Comparison of ENCODE assay signal across 19 cellular contexts in genomic region chr3:27425896-27426565, GRCh38. TPM values are rescaled to one million over a fixed set of nuclear protein-coding genes. Genes with fewer than 3 reads are reported as not detected.
DNase-seq lines count a peak whose midpoint lies in the region; ATAC-seq, FAIRE-seq and TF ChIP-seq lines count a peak whose summit lies in the region.
"Had no signal": no experiment of that assay in that cellular context is flagged by ENCODE, and none has a peak within 500 bp of the region (broad histone marks: within the 10 kb centered on the region; RNA-seq: fewer than 3 reads in every experiment).

No MANE protein-coding gene starts in this region.

- H3K9me3 Mint-ChIP-seq in activated T-cell treated with anti-CD3 and anti-CD28 coated beads, Interleukin-2, amount 50 U/mL, for 24 hours: no peaks in the 10 kb centered on the region
- no peaks in the 10 kb centered on the region for H3K9me3 Mint-ChIP-seq in WTC11
- no peaks in the 10 kb centered on the region for H3K9me3 Mint-ChIP-seq in stimulated activated memory B cell treated with anti-CD40 and anti-IgM and Interleukin-4, amounts not matched to agents 10 μg/mL and 1 μg/mL and 100 μg/mL, for 72 hours
- H3K9me3 Mint-ChIP-seq: CD4-positive, alpha-beta memory T cell had no signal

- peaks cover 74% of the 10 kb centered on the region for H3K36me3 Mint-ChIP-seq in activated T-cell treated with anti-CD3 and anti-CD28 coated beads, Interleukin-2, amount 50 U/mL, for 24 hours (ENCODE audit: low read depth)
- H3K36me3 Mint-ChIP-seq in WTC11: peaks cover 40% of the 10 kb centered on the region
- peaks cover 19% of the 10 kb centered on the region for H3K36me3 Mint-ChIP-seq in stimulated activated memory B cell treated with anti-CD40 and anti-IgM and Interleukin-4, amounts not matched to agents 10 μg/mL and 1 μg/mL and 100 μg/mL, for 72 hours

- intact Hi-C loops in HepG2 (cut with micrococcal nuclease; ENCODE audit: unreplicated experiment): no loop called here

- peaks cover 12% of the 10 kb centered on the region for H3K4me1 Mint-ChIP-seq in activated T-cell treated with anti-CD3 and anti-CD28 coated beads, Interleukin-2, amount 50 U/mL, for 24 hours (ENCODE audit: low read depth)
- H3K4me1 Mint-ChIP-seq in WTC11: no peaks in the 10 kb centered on the region
- no peaks in the 10 kb centered on the region for H3K4me1 Mint-ChIP-seq in stimulated activated memory B cell treated with anti-CD40 and anti-IgM and Interleukin-4, amounts not matched to agents 10 μg/mL and 1 μg/mL and 100 μg/mL, for 72 hours

- in situ Hi-C loops in HepG2 (cut with HindIII; ENCODE audit: extremely low pct_ligation_motif_present, low pct_unique_long_range_greater_than_20kb): no loop called here

- H3K27ac Mint-ChIP-seq in activated T-cell treated with anti-CD3 and anti-CD28 coated beads, Interleukin-2, amount 50 U/mL, for 24 hours: peak overlapping the region; percentile 11
- H3K27ac Mint-ChIP-seq in WTC11: peak overlapping the region; percentile 14; the same call in 1 of the 2 replicates
- H3K27ac Mint-ChIP-seq in stimulated activated memory B cell treated with anti-CD40 and anti-IgM and Interleukin-4, amounts not matched to agents 10 μg/mL and 1 μg/mL and 100 μg/mL, for 72 hours: no peak overlapping the region

- no peak for TF ChIP-seq EP300 in HepG2 (IDR thresholded peaks at IDR 0.05; ENCODE audit: low read depth in 2 of 2, low read length in 2 of 2)
- no peak for TF ChIP-seq EP300 in HepG2 (CRISPR knock-in tag; IDR thresholded peaks at IDR 0.05; ENCODE audit: borderline replicate concordance)

- H3K4me3 ChIP-seq in HepG2 (replicated peaks in 1 of 3; ENCODE audit: insufficient read depth in 1 of 3, low read depth in 2 of 3, low read length in 3 of 3) (no peak overlapping the region), subcutaneous abdominal adipose tissue (ENCODE audit: low read depth in 1 of 5, low read length in 5 of 5) (no peak overlapping the region), SJCRH30 (no peak overlapping the region)
- H3K4me3 ChIP-seq: BLaER1, SJSA1 had no signal

- H3K27me3 ChIP-seq in HepG2 (ENCODE audit: control insufficient read depth in 1 of 2, insufficient read depth in 2 of 2, low read length in 2 of 2) (no peaks in the 10 kb centered on the region), subcutaneous abdominal adipose tissue (ENCODE audit: control insufficient read depth in 5 of 5, insufficient read depth in 4 of 5, low read length in 5 of 5) (no peaks in the 10 kb centered on the region), SJCRH30 (no peaks in the 10 kb centered on the region)
- H3K27me3 ChIP-seq: BLaER1, SJSA1 had no signal

- FAIRE-seq in HepG2 (lab: Jason Lieb, UNC): no peak
- FAIRE-seq: GM12892, GM18507 had no signal

- no peak overlapping the region for H3K4me3 Mint-ChIP-seq in activated T-cell treated with anti-CD3 and anti-CD28 coated beads, Interleukin-2, amount 50 U/mL, for 24 hours
- H3K4me3 Mint-ChIP-seq in WTC11: no peak overlapping the region
- no peak overlapping the region for H3K4me3 Mint-ChIP-seq in stimulated activated memory B cell treated with anti-CD40 and anti-IgM and Interleukin-4, amounts not matched to agents 10 μg/mL and 1 μg/mL and 100 μg/mL, for 72 hours
- H3K4me3 Mint-ChIP-seq: CD4-positive, alpha-beta memory T cell had no signal

- TF ChIP-seq CTCF in WTC11 (IDR thresholded peaks at IDR 0.05): no peak
- TF ChIP-seq CTCF in HepG2 (CRISPR knock-in tag; IDR thresholded peaks at IDR 0.05): no peak

- no peak for DNase-seq in activated T-cell treated with anti-CD3 and anti-CD28 coated beads, Interleukin-2, amount 50 U/mL, for 24 hours
- no peak for DNase-seq in activated T-cell treated with anti-CD3 and anti-CD28 coated beads for 4 hours
- no peak for DNase-seq in WTC11 (ENCODE audit: low spot score)
- no peak for DNase-seq in HepG2 (ENCODE audit: low spot score)
- DNase-seq in SJCRH30: no peak
- DNase-seq in middle frontal gyrus (ENCODE audit: extremely low spot score, low spot score): no peak
- DNase-seq: CD4-positive, alpha-beta memory T cell; DMS53; EL; NCI-H1436; NCI-H1930; NCI-H226; NCI-H524 had no signal

- H3K79me2 ChIP-seq in HepG2 (ENCODE audit: insufficient read depth, low read length): no peaks in the 10 kb centered on the region

- no peak for TF ChIP-seq POLR2A in HepG2 (IDR thresholded peaks at IDR 0.05; ENCODE audit: insufficient read depth in 1 of 2, low read depth in 2 of 2, low read length in 2 of 2)

- peaks cover 6 to 30% of the 10 kb centered on the region in 2 experiments for H3K36me3 ChIP-seq in HepG2 (replicated peaks in 1 of 2; ENCODE audit: control insufficient read depth in 1 of 2, insufficient read depth in 2 of 2, low read length in 2 of 2)
- H3K36me3 ChIP-seq in subcutaneous abdominal adipose tissue (ENCODE audit: control insufficient read depth in 5 of 5, insufficient read depth in 5 of 5, low read length in 5 of 5): peaks cover 1 to 14% (median 4%) of the 10 kb centered on the region in 5 donors
- peaks cover 61% of the 10 kb centered on the region for H3K36me3 ChIP-seq in SJCRH30

- TF ChIP-seq RAD21 in HepG2 (CRISPR knock-in tag; IDR thresholded peaks at IDR 0.05): no peak

- H3K4me1 ChIP-seq in HepG2 (ENCODE audit: insufficient read depth, low read length) (no peaks in the 10 kb centered on the region), subcutaneous abdominal adipose tissue (ENCODE audit: control insufficient read depth in 5 of 5, insufficient read depth in 5 of 5, low read length in 5 of 5) (peaks cover 0 to 8% (median 6%) of the 10 kb centered on the region in 5 donors), SJCRH30 (no peaks in the 10 kb centered on the region; the same call in 1 of the 2 replicates)
- H3K4me1 ChIP-seq: BLaER1 had no signal

- no peak overlapping the region for H2AFZ ChIP-seq in HepG2 (ENCODE audit: low read length)

- no peaks in the 10 kb centered on the region for H3K27me3 Mint-ChIP-seq in activated T-cell treated with anti-CD3 and anti-CD28 coated beads, Interleukin-2, amount 50 U/mL, for 24 hours
- H3K27me3 Mint-ChIP-seq in WTC11 (ENCODE audit: low read depth): no peaks in the 10 kb centered on the region
- H3K27me3 Mint-ChIP-seq in stimulated activated memory B cell treated with anti-CD40 and anti-IgM and Interleukin-4, amounts not matched to agents 10 μg/mL and 1 μg/mL and 100 μg/mL, for 72 hours: no peaks in the 10 kb centered on the region
- H3K27me3 Mint-ChIP-seq: CD4-positive, alpha-beta memory T cell had no signal

- TSS peak; percentile 16 for BruUV-seq in HepG2 (replicated peaks; lab: Mats Ljungman, UMichigan)

- H3K9ac ChIP-seq in HepG2 (ENCODE audit: insufficient read depth, low read depth, low read length) (no peak overlapping the region), subcutaneous abdominal adipose tissue (ENCODE audit: low read length in 5 of 5) (peak overlapping the region in 1 of 5 donors; percentile 27)
- H3K9ac ChIP-seq: BLaER1 had no signal

- H3K27ac ChIP-seq in HepG2 (ENCODE audit: extremely low read length, insufficient read depth, low read length) (no peak overlapping the region), subcutaneous abdominal adipose tissue (ENCODE audit: low read depth, low read length) (peak overlapping the region; percentile 91), SJCRH30 (no peak overlapping the region)
- H3K27ac ChIP-seq: BLaER1, SJSA1 had no signal

- WGBS in HepG2 (ENCODE audit: low lambda C conversion rate): 96% methylated on average over 8 of the region's 8 CpGs

- H3K9me3 ChIP-seq in HepG2 (ENCODE audit: low read length) (no peaks in the 10 kb centered on the region), subcutaneous abdominal adipose tissue (ENCODE audit: control insufficient read depth in 5 of 5, low read length in 5 of 5) (no peaks in the 10 kb centered on the region), SJCRH30 (replicated peaks) (no peaks in the 10 kb centered on the region)
- H3K9me3 ChIP-seq: BLaER1, SJSA1 had no signal

- H4K20me1 ChIP-seq in HepG2 (ENCODE audit: insufficient read depth, low read length): no peaks in the 10 kb centered on the region
- H4K20me1 ChIP-seq: BLaER1 had no signal

- POLR2A ChIA-PET in WTC11 (lab: Charles Lee): no interaction called here
- POLR2A ChIA-PET in HepG2 (lab: Yijun Ruan, JAX): no interaction called here

- CTCF ChIA-PET in WTC11 (lab: Charles Lee) (interaction anchor here (0.7 kb wide), 1 partner anchor 11 kb away, joined by 5 read pairs; no protein-coding TSS in a partner anchor), HepG2 (lab: Yijun Ruan, JAX; ENCODE audit: low intra/inter-chr PET ratio, low total read pairs) (no interaction called here)

- ATAC-seq in WTC11: no peak
- ATAC-seq in HepG2: no peak
- no peak for ATAC-seq in stimulated activated memory B cell treated with anti-CD40 and anti-IgM and Interleukin-4, amounts not matched to agents 10 μg/mL and 1 μg/mL and 100 μg/mL, for 72 hours

- H3K4me2 ChIP-seq in HepG2 (ENCODE audit: low read depth, low read length): no peak overlapping the region
- H3K4me2 ChIP-seq: BLaER1 had no signal

RNA-seq across cellular contexts. Expression of gene NEK10, which starts 56.8 kb away (rescaled TPM):
- 0.37 to 1.4 TPM (median 0.73 TPM) in 3 replicates for total RNA-seq in WTC11 (2021)
- total RNA-seq in HepG2 (2016; rRNA removed; fragmentation: Illumina TruSeq; extraction: Trizol): 14.2 and 15.0 TPM in 2 replicates
- total RNA-seq in HepG2 (2016; cell fraction: cytosol; rRNA removed; fragmentation: Illumina TruSeq; extraction: Trizol; ENCODE audit: low read depth): 10.7 and 11.1 TPM in 2 replicates
- 13.1 and 15.6 TPM in 2 replicates for total RNA-seq in HepG2 (2016; cell fraction: insoluble cytoplasmic fraction; rRNA removed; fragmentation: Illumina TruSeq; extraction: Trizol)
- total RNA-seq in HepG2 (2016; cell fraction: membrane; rRNA removed; fragmentation: Illumina TruSeq; extraction: Trizol): 6.9 and 9.2 TPM in 2 replicates
- 33.9 and 37.7 TPM in 2 replicates for total RNA-seq in HepG2 (2016; cell fraction: nucleus; rRNA removed; fragmentation: Illumina TruSeq; extraction: Trizol)
- polyA plus RNA-seq in HepG2 (2011; rRNA removed): 2.3 and 2.8 TPM in 2 replicates
- 1.3 TPM in 2 replicates for polyA plus RNA-seq in HepG2 (2011; cell fraction: cytosol; rRNA removed)
- 4.3 and 4.4 TPM in 2 replicates for polyA plus RNA-seq in HepG2 (2011; cell fraction: nucleus; rRNA removed)
- 3.2 and 3.8 TPM in 2 replicates for polyA plus RNA-seq in HepG2 (2012)
- polyA plus RNA-seq in HepG2 (2016; cell fraction: cytosol; fragmentation: Illumina TruSeq; extraction: Trizol; ENCODE audit: low read depth): 0.54 and 0.58 TPM in 2 replicates
- polyA plus RNA-seq in HepG2 (2016; cell fraction: insoluble cytoplasmic fraction; fragmentation: Illumina TruSeq; extraction: Trizol; ENCODE audit: low read depth): 4.4 and 4.9 TPM in 2 replicates
- polyA plus RNA-seq in HepG2 (2016; cell fraction: membrane; fragmentation: Illumina TruSeq; extraction: Trizol; ENCODE audit: low read depth): 1.8 and 1.9 TPM in 2 replicates
- polyA plus RNA-seq in HepG2 (2016; cell fraction: nucleus; fragmentation: Illumina TruSeq; extraction: Trizol; ENCODE audit: insufficient read depth, low read depth): 10.4 and 12.9 TPM in 2 replicates
- 2.6 and 3.5 TPM in 2 replicates for polyA minus RNA-seq in HepG2 (2011; rRNA and poly(A)+ RNA removed; ENCODE audit: low replicate concordance)
- 1.8 and 3.3 TPM in 2 replicates for polyA minus RNA-seq in HepG2 (2011; cell fraction: cytosol; rRNA and poly(A)+ RNA removed)
- 32.0 and 40.3 TPM in 2 replicates for polyA minus RNA-seq in HepG2 (2011; cell fraction: nucleus; rRNA and poly(A)+ RNA removed)
- 1.1 and 1.7 TPM in 2 replicates for total RNA-seq in SJCRH30 (2014; rRNA removed; shearing (Covaris generic))

RNA-seq across cellular contexts. Expression of gene SLC4A7, which starts 58.2 kb away (rescaled TPM):
- 87.0 to 93.7 TPM (median 90.8 TPM) in 3 replicates for total RNA-seq in WTC11 (2021)
- total RNA-seq in HepG2 (2016; rRNA removed; fragmentation: Illumina TruSeq; extraction: Trizol): 34.0 and 43.8 TPM in 2 replicates
- 34.8 and 42.1 TPM in 2 replicates for total RNA-seq in HepG2 (2016; cell fraction: cytosol; rRNA removed; fragmentation: Illumina TruSeq; extraction: Trizol; ENCODE audit: low read depth)
- 29.3 and 44.3 TPM in 2 replicates for total RNA-seq in HepG2 (2016; cell fraction: insoluble cytoplasmic fraction; rRNA removed; fragmentation: Illumina TruSeq; extraction: Trizol)
- total RNA-seq in HepG2 (2016; cell fraction: membrane; rRNA removed; fragmentation: Illumina TruSeq; extraction: Trizol): 28.7 and 35.6 TPM in 2 replicates
- 71.7 and 82.7 TPM in 2 replicates for total RNA-seq in HepG2 (2016; cell fraction: nucleus; rRNA removed; fragmentation: Illumina TruSeq; extraction: Trizol)
- polyA plus RNA-seq in HepG2 (2011; rRNA removed): 11.5 and 16.4 TPM in 2 replicates
- 4.3 and 6.6 TPM in 2 replicates for polyA plus RNA-seq in HepG2 (2011; cell fraction: cytosol; rRNA removed)
- 25.4 and 28.4 TPM in 2 replicates for polyA plus RNA-seq in HepG2 (2011; cell fraction: nucleus; rRNA removed)
- polyA plus RNA-seq in HepG2 (2012): 17.0 and 18.8 TPM in 2 replicates
- polyA plus RNA-seq in HepG2 (2016; cell fraction: cytosol; fragmentation: Illumina TruSeq; extraction: Trizol; ENCODE audit: low read depth): 0.26 and 0.35 TPM in 2 replicates
- polyA plus RNA-seq in HepG2 (2016; cell fraction: insoluble cytoplasmic fraction; fragmentation: Illumina TruSeq; extraction: Trizol; ENCODE audit: low read depth): 5.9 and 6.7 TPM in 2 replicates
- 0.84 and 1.2 TPM in 2 replicates for polyA plus RNA-seq in HepG2 (2016; cell fraction: membrane; fragmentation: Illumina TruSeq; extraction: Trizol; ENCODE audit: low read depth)
- 35.5 and 37.9 TPM in 2 replicates for polyA plus RNA-seq in HepG2 (2016; cell fraction: nucleus; fragmentation: Illumina TruSeq; extraction: Trizol; ENCODE audit: insufficient read depth, low read depth)
- 15.4 and 26.8 TPM in 2 replicates for polyA minus RNA-seq in HepG2 (2011; rRNA and poly(A)+ RNA removed; ENCODE audit: low replicate concordance)
- polyA minus RNA-seq in HepG2 (2011; cell fraction: cytosol; rRNA and poly(A)+ RNA removed): 51.8 and 52.8 TPM in 2 replicates
- polyA minus RNA-seq in HepG2 (2011; cell fraction: nucleus; rRNA and poly(A)+ RNA removed): 130 and 149 TPM in 2 replicates
- 59.5 and 71.5 TPM in 2 replicates for total RNA-seq in SJCRH30 (2014; rRNA removed; shearing (Covaris generic))
